In genomic region chr16:49075709-49076108, GRCh38 we compare ENCODE assay signal across 1 cellular context.
TF ChIP-seq lines count a peak whose summit lies in the region.

No MANE protein-coding gene starts in this region.

TF ChIP-seq in WTC11, 78 proteins besides CTCF, POLR2A, EP300 and RAD21 (continued from another document):
- TF ChIP-seq, protein P1, sequence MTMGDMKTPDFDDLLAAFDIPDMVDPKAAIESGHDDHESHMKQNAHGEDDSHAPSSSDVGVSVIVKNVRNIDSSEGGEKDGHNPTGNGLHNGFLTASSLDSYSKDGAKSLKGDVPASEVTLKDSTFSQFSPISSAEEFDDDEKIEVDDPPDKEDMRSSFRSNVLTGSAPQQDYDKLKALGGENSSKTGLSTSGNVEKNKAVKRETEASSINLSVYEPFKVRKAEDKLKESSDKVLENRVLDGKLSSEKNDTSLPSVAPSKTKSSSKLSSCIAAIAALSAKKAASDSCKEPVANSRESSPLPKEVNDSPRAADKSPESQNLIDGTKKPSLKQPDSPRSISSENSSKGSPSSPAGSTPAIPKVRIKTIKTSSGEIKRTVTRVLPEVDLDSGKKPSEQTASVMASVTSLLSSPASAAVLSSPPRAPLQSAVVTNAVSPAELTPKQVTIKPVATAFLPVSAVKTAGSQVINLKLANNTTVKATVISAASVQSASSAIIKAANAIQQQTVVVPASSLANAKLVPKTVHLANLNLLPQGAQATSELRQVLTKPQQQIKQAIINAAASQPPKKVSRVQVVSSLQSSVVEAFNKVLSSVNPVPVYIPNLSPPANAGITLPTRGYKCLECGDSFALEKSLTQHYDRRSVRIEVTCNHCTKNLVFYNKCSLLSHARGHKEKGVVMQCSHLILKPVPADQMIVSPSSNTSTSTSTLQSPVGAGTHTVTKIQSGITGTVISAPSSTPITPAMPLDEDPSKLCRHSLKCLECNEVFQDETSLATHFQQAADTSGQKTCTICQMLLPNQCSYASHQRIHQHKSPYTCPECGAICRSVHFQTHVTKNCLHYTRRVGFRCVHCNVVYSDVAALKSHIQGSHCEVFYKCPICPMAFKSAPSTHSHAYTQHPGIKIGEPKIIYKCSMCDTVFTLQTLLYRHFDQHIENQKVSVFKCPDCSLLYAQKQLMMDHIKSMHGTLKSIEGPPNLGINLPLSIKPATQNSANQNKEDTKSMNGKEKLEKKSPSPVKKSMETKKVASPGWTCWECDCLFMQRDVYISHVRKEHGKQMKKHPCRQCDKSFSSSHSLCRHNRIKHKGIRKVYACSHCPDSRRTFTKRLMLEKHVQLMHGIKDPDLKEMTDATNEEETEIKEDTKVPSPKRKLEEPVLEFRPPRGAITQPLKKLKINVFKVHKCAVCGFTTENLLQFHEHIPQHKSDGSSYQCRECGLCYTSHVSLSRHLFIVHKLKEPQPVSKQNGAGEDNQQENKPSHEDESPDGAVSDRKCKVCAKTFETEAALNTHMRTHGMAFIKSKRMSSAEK (CRISPR knock-in tag; IDR thresholded peaks at IDR 0.05; ENCODE audit: borderline replicate concordance), result no peak
- TF ChIP-seq ZNF396 (CRISPR knock-in tag; IDR thresholded peaks at IDR 0.05; ENCODE audit: borderline replicate concordance) (no peak), AR (CRISPR knock-in tag; IDR thresholded peaks at IDR 0.05) (no peak), ZNF219 (CRISPR knock-in tag; IDR thresholded peaks at IDR 0.05; ENCODE audit: borderline replicate concordance) (no peak), SOX15 (CRISPR knock-in tag; IDR thresholded peaks at IDR 0.05) (no peak), ESRRA (CRISPR knock-in tag; IDR thresholded peaks at IDR 0.05; ENCODE audit: borderline replicate concordance) (no peak), EMX1 (CRISPR knock-in tag; IDR thresholded peaks at IDR 0.05) (no peak), CREB1 (CRISPR knock-in tag; IDR thresholded peaks at IDR 0.05) (no peak), PRRX2 (CRISPR knock-in tag; IDR thresholded peaks at IDR 0.05) (no peak), KAT7 (CRISPR knock-in tag; IDR thresholded peaks at IDR 0.05; ENCODE audit: borderline replicate concordance) (no peak)
